11 cellular contexts compared by ENCODE assay signal in genomic region chr3:9349321-9350117, GRCh38. TPM values are rescaled to one million over a fixed set of nuclear protein-coding genes. Genes with fewer than 3 reads are reported as not detected.
DNase-seq lines count a peak whose midpoint lies in the region; ATAC-seq, FAIRE-seq and TF ChIP-seq lines count a peak whose summit lies in the region.
"Had no signal": no experiment of that assay in that cellular context is flagged by ENCODE, and none has a peak within 500 bp of the region (broad histone marks: within the 10 kb centered on the region; RNA-seq: fewer than 3 reads in every experiment).

No MANE protein-coding gene starts in this region.

- H2AFZ ChIP-seq in keratinocyte (ENCODE audit: control insufficient read depth, low read length) = no peak overlapping the region

- no peaks in the 10 kb centered on the region for H3K36me3 ChIP-seq in keratinocyte (ENCODE audit: control insufficient read depth in 2 of 2, extremely low read depth in 1 of 2, insufficient read depth in 2 of 2, low read length in 2 of 2)

- H3K27me3 ChIP-seq in keratinocyte (ENCODE audit: control insufficient read depth, extremely low read depth, insufficient read depth, low read length) = no peaks in the 10 kb centered on the region

- FAIRE-seq in keratinocyte (lab: Jason Lieb, UNC) = peak; percentile 41
- FAIRE-seq: urothelium cell line had no signal

- peak; percentile 56 for DNase-seq in AG08395 (ENCODE audit: low spot score)
- DNase-seq in HS-5 (ENCODE audit: low read depth) = peak; percentile 74
- peak; percentile 61 for DNase-seq in astrocyte of the cerebellum (ENCODE audit: low read depth)
- no peak for DNase-seq in keratinocyte (ENCODE audit: low read depth, low spot score)
- DNase-seq in cerebellar cortex (ENCODE audit: low spot score) = no peak
- no peak for DNase-seq in NCI-H1694 (lab: John Stamatoyannopoulos, UW)
- DNase-seq: CD4-positive, CD25-positive, alpha-beta regulatory T cell; stimulated activated CD4-positive, alpha-beta T cell treated with anti-CD3 and anti-CD28 coated beads, Interleukin-4, amount 100 ng/mL, for 4 hours had no signal

- dilution Hi-C loops in keratinocyte (cut with MboI; ENCODE audit: extremely low pct_ligation_motif_present, low sequenced_read_pairs) = no loop called here

- no peak overlapping the region for H3K9ac ChIP-seq in keratinocyte (ENCODE audit: control insufficient read depth, extremely low read depth, insufficient read depth, low read length)

- no peaks in the 10 kb centered on the region for H3K9me1 ChIP-seq in keratinocyte (ENCODE audit: control insufficient read depth, extremely low read depth, insufficient read depth, low read length)

- ATAC-seq in HG02970 (IDR thresholded peaks at IDR 0.05; ENCODE audit: low FRiP score, unreplicated experiment) (no peak), GM18511 (IDR thresholded peaks at IDR 0.05; ENCODE audit: unreplicated experiment) (no peak)

- H3K4me3 ChIP-seq in astrocyte of the cerebellum (ENCODE audit: low read depth, low read length) (no peak overlapping the region), keratinocyte (ENCODE audit: control insufficient read depth in 2 of 3, extremely low read depth in 1 of 3, insufficient read depth in 2 of 3, low read depth in 1 of 3, low read length in 3 of 3) (no peak overlapping the region)

- no peak overlapping the region for H3K4me2 ChIP-seq in keratinocyte (ENCODE audit: control insufficient read depth, extremely low read depth, insufficient read depth, low read depth, low read length)

- H4K20me1 ChIP-seq in keratinocyte (ENCODE audit: control insufficient read depth, extremely low read depth, insufficient read depth, low read length) = no peaks in the 10 kb centered on the region

- peak overlapping the region; percentile 43 for H3K27ac ChIP-seq in keratinocyte (ENCODE audit: control insufficient read depth, insufficient read depth, low read length)

- H3K4me1 ChIP-seq in keratinocyte (ENCODE audit: control insufficient read depth, extremely low read depth, insufficient read depth, low read length) = peaks cover 25% of the 10 kb centered on the region

- TF ChIP-seq CTCF in astrocyte of the cerebellum (IDR thresholded peaks at IDR 0.05; ENCODE audit: low read depth, low read length, missing control alignments) (no peak), keratinocyte (optimal IDR thresholded peaks at IDR 0.05 in 1 of 3, IDR thresholded peaks at IDR 0.05 in 1 of 3, conservative IDR thresholded peaks at IDR 0.05 in 1 of 3; ENCODE audit: extremely low read depth in 1 of 3, insufficient read depth in 2 of 3, low read length in 3 of 3) (no peak)

- in situ Hi-C loops in astrocyte of the cerebellum (cut with HindIII; ENCODE audit: low sequenced_read_pairs) = no loop called here

- no peaks in the 10 kb centered on the region for H3K9me3 ChIP-seq in keratinocyte (ENCODE audit: control insufficient read depth, low read depth, low read length)

- H3K79me2 ChIP-seq in keratinocyte (ENCODE audit: control insufficient read depth, insufficient read depth, low read length) = no peaks in the 10 kb centered on the region

RNA-seq across cellular contexts. Expression of gene THUMPD3, which starts 13.3 kb away (rescaled TPM):
- 42.1 to 59.8 TPM (median 42.6 TPM) in 3 replicates for polyA plus RNA-seq in keratinocyte
- 25.4 TPM for polyA plus RNA-seq in keratinocyte (2011; ENCODE audit: low read depth)
- 30.5 and 53.4 TPM in 2 replicates for polyA plus RNA-seq in keratinocyte (2011; cell fraction: cytosol; rRNA removed)
- polyA plus RNA-seq in keratinocyte (2011; cell fraction: nucleus; rRNA removed) = 34.0 and 39.7 TPM in 2 replicates
- 42.1 and 48.2 TPM in 2 replicates for polyA plus RNA-seq in keratinocyte (2012; ENCODE audit: low replicate concordance)
- polyA minus RNA-seq in keratinocyte = 21.5 to 68.4 TPM (median 43.7 TPM) in 3 replicates
- 37.6 TPM for polyA minus RNA-seq in keratinocyte (2011; cell fraction: cytosol; rRNA and poly(A)+ RNA removed)
- 16.4 and 32.2 TPM in 2 replicates for polyA minus RNA-seq in keratinocyte (2011; cell fraction: nucleus; rRNA and poly(A)+ RNA removed)

RNA-seq across cellular contexts. Expression of gene SETD5, which starts 47.9 kb away (rescaled TPM):
- polyA plus RNA-seq in keratinocyte = 28.9 to 52.8 TPM (median 37.8 TPM) in 3 replicates
- 175 TPM for polyA plus RNA-seq in keratinocyte (2011; ENCODE audit: low read depth)
- 23.4 and 30.0 TPM in 2 replicates for polyA plus RNA-seq in keratinocyte (2011; cell fraction: cytosol; rRNA removed)
- 128 and 130 TPM in 2 replicates for polyA plus RNA-seq in keratinocyte (2011; cell fraction: nucleus; rRNA removed)
- 36.6 and 45.3 TPM in 2 replicates for polyA plus RNA-seq in keratinocyte (2012; ENCODE audit: low replicate concordance)
- 57.9 to 114 TPM (median 75.7 TPM) in 3 replicates for polyA minus RNA-seq in keratinocyte
- polyA minus RNA-seq in keratinocyte (2011; cell fraction: cytosol; rRNA and poly(A)+ RNA removed) = 25.9 TPM
- polyA minus RNA-seq in keratinocyte (2011; cell fraction: nucleus; rRNA and poly(A)+ RNA removed) = 83.7 and 184 TPM in 2 replicates

Comparison
In these comparisons a context has a peak if more than half of its experiments do, and no peak if none do; other contexts are left out.
1. DNase-seq: peak in AG08395 (single experiment), HS-5 (single experiment) and astrocyte of the cerebellum (single experiment); none in keratinocyte (single experiment), cerebellar cortex (single experiment) and NCI-H1694 (single experiment).